In genomic region chr2:26526589-26526988, GRCh38 we compare ENCODE assay signal across 27 cellular contexts. TPM values are rescaled to one million over a fixed set of nuclear protein-coding genes. Genes with fewer than 3 reads are reported as not detected.
"Had no signal": no experiment of that assay in that cellular context is flagged by ENCODE, and none has a peak within 500 bp of the region (broad histone marks: within the 10 kb centered on the region; RNA-seq: fewer than 3 reads in every experiment).

No MANE protein-coding gene starts in this region.

- DNase-seq: activated CD4-positive, alpha-beta T cell treated with anti-CD3 and anti-CD28 coated beads for 48 hours; activated CD4-positive, alpha-beta T cell treated with anti-CD3 and anti-CD28 coated beads, Interleukin-2, amount 50 U/mL, for 48 hours; activated CD8-positive, alpha-beta memory T cell treated with anti-CD3 and anti-CD28 coated beads for 24 hours; activated naive CD4-positive, alpha-beta T cell treated with anti-CD3 and anti-CD28 coated beads, Interleukin-2, amount 50 U/mL, for 16 hours; amniotic stem cell; effector CD8-positive, alpha-beta T cell; erythroblast; hypothalamus; immature natural killer cell; lower lobe of right lung; mesendoderm; stimulated activated CD4-positive, alpha-beta T cell treated with anti-CD3 and anti-CD28 coated beads, Interleukin-2, amount 100 ng/mL, for 48 hours; stimulated activated naive CD4-positive, alpha-beta T cell treated with Interleukin-2 at 50 U/mL for 16 hours; T-helper 17 cell; T1000; testis; transverse colon; WERI-Rb-1 had no signal

- H3K27me3 ChIP-seq: right lobe of liver, testis, transverse colon had no signal

- H3K9me3 ChIP-seq: heart left ventricle, left lung, lower lobe of right lung, right lobe of liver, testis, transverse colon had no signal

- H3K27ac ChIP-seq: heart left ventricle, left lung, lower lobe of right lung, right lobe of liver, testis, transverse colon, WERI-Rb-1 had no signal

- H3K36me3 ChIP-seq: heart left ventricle, left lung, lower lobe of right lung, right lobe of liver, transverse colon, WERI-Rb-1 had no signal

- H3K4me1 ChIP-seq: heart left ventricle, left lung, lower lobe of right lung, right lobe of liver, testis, transverse colon had no signal

- H3K4me3 Mint-ChIP-seq: central memory CD8-positive, alpha-beta T cell; immature natural killer cell; natural killer cell treated with Interleukin-12 subunit alpha and Interleukin-12 subunit beta and Interleukin-15 and Interleukin-18, amount 100 ng/mL, for 72 hours; T-helper 17 cell had no signal

- H3K9me3 Mint-ChIP-seq: central memory CD8-positive, alpha-beta T cell; immature natural killer cell; natural killer cell treated with Interleukin-12 subunit alpha and Interleukin-12 subunit beta and Interleukin-15 and Interleukin-18, amount 100 ng/mL, for 72 hours had no signal

- H3K27ac Mint-ChIP-seq: immature natural killer cell; natural killer cell treated with Interleukin-12 subunit alpha and Interleukin-12 subunit beta and Interleukin-15 and Interleukin-18, amount 100 ng/mL, for 72 hours; T-helper 17 cell had no signal

- H3K4me3 ChIP-seq: heart left ventricle, left lung, lower lobe of right lung, right lobe of liver, testis, transverse colon had no signal

- H3K36me3 Mint-ChIP-seq: immature natural killer cell; natural killer cell treated with Interleukin-12 subunit alpha and Interleukin-12 subunit beta and Interleukin-15 and Interleukin-18, amount 100 ng/mL, for 72 hours had no signal

- ATAC-seq: activated CD4-positive, CD25-positive, alpha-beta regulatory T cell treated with anti-CD3 and anti-CD28 coated beads, Interleukin-2, amount 50 U/mL, for 24 hours; heart left ventricle; left lung; lower lobe of right lung; natural killer cell treated with Interleukin-12 subunit alpha and Interleukin-12 subunit beta and Interleukin-15 and Interleukin-18, amount 100 ng/mL, for 72 hours; right lobe of liver; T-helper 17 cell had no signal

- H3K4me1 Mint-ChIP-seq: central memory CD8-positive, alpha-beta T cell; immature natural killer cell; T-helper 17 cell had no signal

RNA-seq across cellular contexts. Expression of gene OTOF, which starts 48.7 kb away (rescaled TPM):
- total RNA-seq: fibroblast of lung, kidney epithelial cell, osteocyte had no signal
